In the genomic region with DNA sequence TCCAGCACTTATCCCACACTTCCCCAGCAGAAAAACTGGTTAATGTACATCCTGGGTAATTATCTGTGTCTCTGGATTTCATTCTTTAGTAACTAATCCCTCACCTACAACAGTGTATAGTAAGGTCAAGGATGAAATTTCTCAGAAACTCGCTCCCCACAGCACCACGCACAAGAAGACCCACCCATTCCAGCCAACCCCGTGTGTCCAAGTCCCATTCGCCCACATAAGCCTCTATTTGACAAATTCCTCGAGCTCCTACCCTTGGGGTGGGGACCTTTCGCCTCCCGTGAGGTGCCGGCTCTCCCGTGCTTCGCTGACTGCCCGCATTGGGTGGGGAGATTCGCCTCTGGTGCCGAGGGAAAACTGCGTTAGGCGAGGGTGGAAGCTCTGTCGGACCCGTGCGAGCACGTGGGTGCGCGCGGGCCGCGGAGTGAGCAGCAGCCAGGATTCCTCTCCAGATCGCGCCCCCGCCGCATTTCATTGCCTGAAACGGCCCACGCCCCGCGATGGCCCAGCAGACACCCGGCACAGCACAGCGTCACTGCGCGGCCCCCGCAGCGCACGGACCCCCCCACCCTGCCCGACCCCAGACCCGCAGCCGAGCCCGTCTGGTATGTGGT, we compare ENCODE assay signal across 1 cellular context.
A peak's percentile ranks its signal among the peaks of the same experiment; 100 is the strongest.
TF ChIP-seq lines count a peak whose summit lies in the region.

No MANE protein-coding gene starts in this region.

TF ChIP-seq in HCT116, 20 proteins besides CTCF, POLR2A, EP300 and RAD21 (continued from another document):
- TF ChIP-seq, protein P1, sequence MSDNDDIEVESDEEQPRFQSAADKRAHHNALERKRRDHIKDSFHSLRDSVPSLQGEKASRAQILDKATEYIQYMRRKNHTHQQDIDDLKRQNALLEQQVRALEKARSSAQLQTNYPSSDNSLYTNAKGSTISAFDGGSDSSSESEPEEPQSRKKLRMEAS (IDR thresholded peaks at IDR 0.05), result peak; percentile 91
- TF ChIP-seq POLR2AphosphoS5 (IDR thresholded peaks at IDR 0.05; ENCODE audit: low read depth, low read length) (no peak), YY1 (IDR thresholded peaks at IDR 0.05; ENCODE audit: extremely low read depth, insufficient replicate concordance, low read depth, low read length) (no peak), SRF (IDR thresholded peaks at IDR 0.05; ENCODE audit: low read depth) (no peak), CEBPB (IDR thresholded peaks at IDR 0.05; ENCODE audit: low read depth) (no peak)
